In genomic region chr20:48051810-48052491, GRCh38 we compare ENCODE assay signal across 11 cellular contexts.
DNase-seq lines count a peak whose midpoint lies in the region; ATAC-seq and TF ChIP-seq lines count a peak whose summit lies in the region.
"Had no signal": no experiment of that assay in that cellular context is flagged by ENCODE, and none has a peak within 500 bp of the region (broad histone marks: within the 10 kb centered on the region; RNA-seq: fewer than 3 reads in every experiment).

No MANE protein-coding gene starts in this region.

- DNase-seq in Caki2 (ENCODE audit: low read depth): peak; percentile 57
- DNase-seq in NCI-H1092 (lab: John Stamatoyannopoulos, UW): peak; percentile 85
- DNase-seq in astrocyte of the spinal cord (ENCODE audit: low read depth, low spot score): peak; percentile 67
- DNase-seq in kidney tubule cell (ENCODE audit: low spot score): peak; percentile 68
- no peak for DNase-seq in gastrocnemius medialis
- DNase-seq in activated naive CD4-positive, alpha-beta T cell treated with anti-CD3 and anti-CD28 coated beads, Interleukin-2, amount 50 U/mL, for 16 hours: no peak
- no peak for DNase-seq in OCI-LY7 (ENCODE audit: low spot score)
- DNase-seq: effector CD4-positive, alpha-beta T cell; lower lobe of right lung had no signal

- H3K9me2 ChIP-seq in OCI-LY7 (ENCODE audit: insufficient read depth, low read length): no peaks in the 10 kb centered on the region

- no peak for TF ChIP-seq CTCF in astrocyte of the spinal cord (IDR thresholded peaks at IDR 0.05; ENCODE audit: low read depth, low read length)
- TF ChIP-seq CTCF in gastrocnemius medialis (IDR thresholded peaks at IDR 0.05 in 4 of 5, conservative IDR thresholded peaks at IDR 0.05 in 1 of 5): no peak
- TF ChIP-seq CTCF in OCI-LY7 (conservative IDR thresholded peaks at IDR 0.05; ENCODE audit: low read length): no peak

- BruUV-seq in OCI-LY7 (replicated peaks; lab: Mats Ljungman, UMichigan): no TSS peak

- intact Hi-C loops in gastrocnemius medialis (cut with DNase I; ENCODE audit: low total_unique reads): no loop called here
- intact Hi-C loops in OCI-LY7 (cut with micrococcal nuclease; ENCODE audit: unreplicated experiment): no loop called here

- H3K9me3 ChIP-seq in gastrocnemius medialis (no peaks in the 10 kb centered on the region), OCI-LY7 (ENCODE audit: low read length) (no peaks in the 10 kb centered on the region)
- H3K9me3 ChIP-seq: lower lobe of right lung had no signal

- H3K4me1 ChIP-seq in gastrocnemius medialis: no peaks in the 10 kb centered on the region
- no peaks in the 10 kb centered on the region for H3K4me1 ChIP-seq in OCI-LY7 (ENCODE audit: insufficient read depth, low read length, poor library complexity, severe bottlenecking)
- H3K4me1 ChIP-seq: lower lobe of right lung had no signal

- POLR2A ChIA-PET in OCI-LY7 (lab: Charles Lee): no interaction called here

- ATAC-seq in gastrocnemius medialis (no peak), GM21529 (IDR thresholded peaks at IDR 0.05; ENCODE audit: unreplicated experiment) (no peak)
- ATAC-seq: lower lobe of right lung, sciatic nerve had no signal

- in situ Hi-C loops in Caki2 (cut with HindIII; ENCODE audit: low pct_unique_long_range_greater_than_20kb, low sequenced_read_pairs) (no loop called here), astrocyte of the spinal cord (cut with HindIII; ENCODE audit: low sequenced_read_pairs) (no loop called here), gastrocnemius medialis (cut with MboI; ENCODE audit: low sequenced_read_pairs in 4 of 4) (no loop called here)

- H3K4me3 ChIP-seq in astrocyte of the spinal cord (ENCODE audit: low read depth, low read length): no peak overlapping the region
- no peak overlapping the region for H3K4me3 ChIP-seq in gastrocnemius medialis
- no peak overlapping the region for H3K4me3 ChIP-seq in OCI-LY7 (ENCODE audit: low read depth, low read length, poor library complexity, severe bottlenecking)
- H3K4me3 ChIP-seq: lower lobe of right lung had no signal

- no peaks in the 10 kb centered on the region for H4K20me1 ChIP-seq in OCI-LY7 (ENCODE audit: insufficient read depth, low read length)

- CTCF ChIA-PET in OCI-LY7 (lab: Charles Lee; ENCODE audit: unreplicated experiment): no interaction called here

- no peak overlapping the region for H3K27ac ChIP-seq in gastrocnemius medialis
- no peak overlapping the region for H3K27ac ChIP-seq in OCI-LY7 (ENCODE audit: low read depth, low read length, poor library complexity, severe bottlenecking)
- H3K27ac ChIP-seq: lower lobe of right lung had no signal

- TF ChIP-seq POLR2A in gastrocnemius medialis (IDR thresholded peaks at IDR 0.05): no peak

- no peak overlapping the region for H2AFZ ChIP-seq in OCI-LY7 (ENCODE audit: low read length)

- no peaks in the 10 kb centered on the region for H3K36me3 ChIP-seq in gastrocnemius medialis
- H3K36me3 ChIP-seq in OCI-LY7 (ENCODE audit: insufficient read depth, low read length): no peaks in the 10 kb centered on the region
- H3K36me3 ChIP-seq: lower lobe of right lung had no signal

- H3K4me2 ChIP-seq in OCI-LY7 (ENCODE audit: low read length): no peak overlapping the region

- H3K79me2 ChIP-seq in OCI-LY7 (ENCODE audit: insufficient read depth, low read depth, low read length): no peaks in the 10 kb centered on the region

- H3K27me3 ChIP-seq in gastrocnemius medialis: no peaks in the 10 kb centered on the region

Comparison
In these comparisons a context has a peak if more than half of its experiments do, and no peak if none do; other contexts are left out.
1. DNase-seq: peak in Caki2 (single experiment), NCI-H1092 (single experiment), astrocyte of the spinal cord (single experiment) and kidney tubule cell (single experiment); none in gastrocnemius medialis (0 of 2), activated naive CD4-positive, alpha-beta T cell treated with anti-CD3 and anti-CD28 coated beads, Interleukin-2, amount 50 U/mL, for 16 hours (single experiment) and OCI-LY7 (single experiment).